ENCODE assay signal across 1 cellular context in the genomic region with DNA sequence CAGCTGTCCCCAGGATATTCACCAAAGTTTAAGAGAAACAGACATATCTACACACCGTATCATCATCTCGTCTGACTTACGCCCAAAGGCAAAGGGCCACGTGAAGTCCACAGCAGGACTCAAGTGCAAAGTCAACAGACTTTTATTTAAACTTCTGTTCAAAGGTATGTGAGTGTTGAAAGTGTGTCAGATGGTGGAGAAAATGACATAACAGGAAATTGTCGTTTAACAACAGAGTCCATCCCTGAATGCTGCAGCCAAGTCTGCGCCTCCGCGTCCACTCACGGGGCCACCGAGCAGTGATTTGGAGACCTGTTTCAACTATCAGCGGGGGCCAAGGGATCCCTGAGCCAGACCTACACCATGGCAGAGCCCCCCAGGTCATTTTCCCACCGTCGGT.
TF ChIP-seq lines count a peak whose summit lies in the region.

No MANE protein-coding gene starts in this region.

TF ChIP-seq in HEK293, 187 proteins besides CTCF, POLR2A, EP300 and RAD21 (continued from another document):
- TF ChIP-seq, protein P1, sequence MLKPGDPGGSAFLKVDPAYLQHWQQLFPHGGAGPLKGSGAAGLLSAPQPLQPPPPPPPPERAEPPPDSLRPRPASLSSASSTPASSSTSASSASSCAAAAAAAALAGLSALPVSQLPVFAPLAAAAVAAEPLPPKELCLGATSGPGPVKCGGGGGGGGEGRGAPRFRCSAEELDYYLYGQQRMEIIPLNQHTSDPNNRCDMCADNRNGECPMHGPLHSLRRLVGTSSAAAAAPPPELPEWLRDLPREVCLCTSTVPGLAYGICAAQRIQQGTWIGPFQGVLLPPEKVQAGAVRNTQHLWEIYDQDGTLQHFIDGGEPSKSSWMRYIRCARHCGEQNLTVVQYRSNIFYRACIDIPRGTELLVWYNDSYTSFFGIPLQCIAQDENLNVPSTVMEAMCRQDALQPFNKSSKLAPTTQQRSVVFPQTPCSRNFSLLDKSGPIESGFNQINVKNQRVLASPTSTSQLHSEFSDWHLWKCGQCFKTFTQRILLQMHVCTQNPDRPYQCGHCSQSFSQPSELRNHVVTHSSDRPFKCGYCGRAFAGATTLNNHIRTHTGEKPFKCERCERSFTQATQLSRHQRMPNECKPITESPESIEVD (tag by site-specific recombination; IDR thresholded peaks at IDR 0.05) = 0 out of 2 replicates have a peak, but pooled peaks have one; percentile 31
- TF ChIP-seq ZNF629 (tag by site-specific recombination; IDR thresholded peaks at IDR 0.05) = peak; percentile 75
- 0 out of 2 replicates have a peak, but pooled peaks have one; percentile 36 for TF ChIP-seq OSR2 (tag by site-specific recombination; IDR thresholded peaks at IDR 0.05)
- TF ChIP-seq, protein P2, sequence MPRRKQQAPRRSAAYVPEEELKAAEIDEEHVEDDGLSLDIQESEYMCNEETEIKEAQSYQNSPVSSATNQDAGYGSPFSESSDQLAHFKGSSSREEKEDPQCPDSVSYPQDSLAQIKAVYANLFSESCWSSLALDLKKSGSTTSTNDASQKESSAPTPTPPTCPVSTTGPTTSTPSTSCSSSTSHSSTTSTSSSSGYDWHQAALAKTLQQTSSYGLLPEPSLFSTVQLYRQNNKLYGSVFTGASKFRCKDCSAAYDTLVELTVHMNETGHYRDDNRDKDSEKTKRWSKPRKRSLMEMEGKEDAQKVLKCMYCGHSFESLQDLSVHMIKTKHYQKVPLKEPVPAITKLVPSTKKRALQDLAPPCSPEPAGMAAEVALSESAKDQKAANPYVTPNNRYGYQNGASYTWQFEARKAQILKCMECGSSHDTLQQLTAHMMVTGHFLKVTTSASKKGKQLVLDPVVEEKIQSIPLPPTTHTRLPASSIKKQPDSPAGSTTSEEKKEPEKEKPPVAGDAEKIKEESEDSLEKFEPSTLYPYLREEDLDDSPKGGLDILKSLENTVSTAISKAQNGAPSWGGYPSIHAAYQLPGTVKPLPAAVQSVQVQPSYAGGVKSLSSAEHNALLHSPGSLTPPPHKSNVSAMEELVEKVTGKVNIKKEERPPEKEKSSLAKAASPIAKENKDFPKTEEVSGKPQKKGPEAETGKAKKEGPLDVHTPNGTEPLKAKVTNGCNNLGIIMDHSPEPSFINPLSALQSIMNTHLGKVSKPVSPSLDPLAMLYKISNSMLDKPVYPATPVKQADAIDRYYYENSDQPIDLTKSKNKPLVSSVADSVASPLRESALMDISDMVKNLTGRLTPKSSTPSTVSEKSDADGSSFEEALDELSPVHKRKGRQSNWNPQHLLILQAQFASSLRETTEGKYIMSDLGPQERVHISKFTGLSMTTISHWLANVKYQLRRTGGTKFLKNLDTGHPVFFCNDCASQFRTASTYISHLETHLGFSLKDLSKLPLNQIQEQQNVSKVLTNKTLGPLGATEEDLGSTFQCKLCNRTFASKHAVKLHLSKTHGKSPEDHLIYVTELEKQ (tag by site-specific recombination; IDR thresholded peaks at IDR 0.05; ENCODE audit: borderline replicate concordance) = 0 out of 2 replicates have a peak, but pooled peaks have one; percentile 46
